ENCODE assay signal across 18 cellular contexts in genomic region chr17:81957691-81958432, GRCh38. TPM values are rescaled to one million over a fixed set of nuclear protein-coding genes. Genes with fewer than 3 reads are reported as not detected.
DNase-seq lines count a peak whose midpoint lies in the region; ATAC-seq and TF ChIP-seq lines count a peak whose summit lies in the region.
"Had no signal": no experiment of that assay in that cellular context is flagged by ENCODE, and none has a peak within 500 bp of the region (broad histone marks: within the 10 kb centered on the region; RNA-seq: fewer than 3 reads in every experiment).

No MANE protein-coding gene starts in this region.

- CTCF ChIA-PET in WTC11 (lab: Charles Lee), result no interaction called here

- H3K9me3 Mint-ChIP-seq in activated CD4-positive, alpha-beta T cell treated with anti-CD3 and anti-CD28 coated beads, Interleukin-2, amount 10 ng/mL, durations not matched to agents 24 days and 14 days, result no peaks in the 10 kb centered on the region
- H3K9me3 Mint-ChIP-seq in WTC11 (no peaks in the 10 kb centered on the region), memory B cell (no peaks in the 10 kb centered on the region)
- H3K9me3 Mint-ChIP-seq in stimulated activated effector memory CD8-positive, alpha-beta T cell treated with anti-CD3 and anti-CD28 coated beads, Interleukin-12 subunit alpha, Interleukin-12 subunit beta, amount 100 ng/mL, for 72 hours, result no peaks in the 10 kb centered on the region

- POLR2A ChIA-PET in WTC11 (lab: Charles Lee), result no interaction called here

- H3K4me1 Mint-ChIP-seq in activated CD4-positive, alpha-beta T cell treated with anti-CD3 and anti-CD28 coated beads, Interleukin-2, amount 10 ng/mL, durations not matched to agents 24 days and 14 days, result peaks cover 3% of the 10 kb centered on the region
- H3K4me1 Mint-ChIP-seq in WTC11 (0 out of 2 replicates have a peak, but pooled peaks cover 4% of the 10 kb centered on the region), memory B cell (no peaks in the 10 kb centered on the region)
- no peaks in the 10 kb centered on the region for H3K4me1 Mint-ChIP-seq in stimulated activated effector memory CD8-positive, alpha-beta T cell treated with anti-CD3 and anti-CD28 coated beads, Interleukin-12 subunit alpha, Interleukin-12 subunit beta, amount 100 ng/mL, for 72 hours

- DNase-seq in activated CD4-positive, alpha-beta T cell treated with anti-CD3 and anti-CD28 coated beads, Interleukin-2, amount 10 ng/mL, durations not matched to agents 24 days and 14 days, result peak; percentile 56
- DNase-seq in activated CD4-positive, alpha-beta T cell treated with anti-CD3 and anti-CD28 coated beads, Interleukin-2, amount 50 U/mL, for 48 hours, result no peak
- DNase-seq in WTC11 (ENCODE audit: low spot score), result no peak
- DNase-seq in memory B cell (ENCODE audit: low spot score in 2 of 2), result no peak
- no peak for DNase-seq in stimulated activated effector memory CD8-positive, alpha-beta T cell treated with anti-CD3 and anti-CD28 coated beads, Interleukin-12 subunit alpha, Interleukin-12 subunit beta, amount 100 ng/mL, for 72 hours (ENCODE audit: low spot score in 2 of 2)
- DNase-seq: C1 segment of cervical spinal cord, DMS153, H9, IMR-90, NCI-H1417, NCI-H1930, NCI-H774, SHP77 treated with DMSO at 0.1 percent for 48 hours had no signal

- H3K27me3 Mint-ChIP-seq in activated CD4-positive, alpha-beta T cell treated with anti-CD3 and anti-CD28 coated beads, Interleukin-2, amount 10 ng/mL, durations not matched to agents 24 days and 14 days, result peaks cover 24% of the 10 kb centered on the region
- H3K27me3 Mint-ChIP-seq in WTC11 (ENCODE audit: low read depth) (peaks cover 50% of the 10 kb centered on the region), memory B cell (peaks cover 19% of the 10 kb centered on the region)

- no peak overlapping the region for H3K27ac Mint-ChIP-seq in activated CD4-positive, alpha-beta T cell treated with anti-CD3 and anti-CD28 coated beads, Interleukin-2, amount 10 ng/mL, durations not matched to agents 24 days and 14 days
- H3K27ac Mint-ChIP-seq in WTC11 (no peak overlapping the region), memory B cell (peak overlapping the region; percentile 14)
- H3K27ac Mint-ChIP-seq in stimulated activated effector memory CD8-positive, alpha-beta T cell treated with anti-CD3 and anti-CD28 coated beads, Interleukin-12 subunit alpha, Interleukin-12 subunit beta, amount 100 ng/mL, for 72 hours, result no peak overlapping the region
- H3K27ac Mint-ChIP-seq: H9 had no signal

- TF ChIP-seq CTCF in WTC11 (IDR thresholded peaks at IDR 0.05), result no peak

- H3K4me3 Mint-ChIP-seq in activated CD4-positive, alpha-beta T cell treated with anti-CD3 and anti-CD28 coated beads, Interleukin-2, amount 10 ng/mL, durations not matched to agents 24 days and 14 days, result peak overlapping the region; percentile 65
- 0 out of 2 replicates have a peak overlapping the region, but pooled peaks have one; percentile 51 for H3K4me3 Mint-ChIP-seq in WTC11
- peak overlapping the region; percentile 21 for H3K4me3 Mint-ChIP-seq in memory B cell
- H3K4me3 Mint-ChIP-seq in stimulated activated effector memory CD8-positive, alpha-beta T cell treated with anti-CD3 and anti-CD28 coated beads, Interleukin-12 subunit alpha, Interleukin-12 subunit beta, amount 100 ng/mL, for 72 hours, result peak overlapping the region; percentile 55

- H3K36me3 Mint-ChIP-seq in activated CD4-positive, alpha-beta T cell treated with anti-CD3 and anti-CD28 coated beads, Interleukin-2, amount 10 ng/mL, durations not matched to agents 24 days and 14 days (ENCODE audit: low read depth), result no peaks in the 10 kb centered on the region
- H3K36me3 Mint-ChIP-seq in WTC11 (no peaks in the 10 kb centered on the region), memory B cell (no peaks in the 10 kb centered on the region)
- peaks cover 1% of the 10 kb centered on the region for H3K36me3 Mint-ChIP-seq in stimulated activated effector memory CD8-positive, alpha-beta T cell treated with anti-CD3 and anti-CD28 coated beads, Interleukin-12 subunit alpha, Interleukin-12 subunit beta, amount 100 ng/mL, for 72 hours

- ATAC-seq in WTC11 (no peak), memory B cell (ENCODE audit: low read depth) (no peak), GM21423 (IDR thresholded peaks at IDR 0.05; ENCODE audit: unreplicated experiment) (no peak), GM18498 (IDR thresholded peaks at IDR 0.05; ENCODE audit: unreplicated experiment) (no peak), GM21515 (IDR thresholded peaks at IDR 0.05; ENCODE audit: unreplicated experiment) (no peak)
- no peak for ATAC-seq in stimulated activated effector memory CD8-positive, alpha-beta T cell treated with anti-CD3 and anti-CD28 coated beads, Interleukin-12 subunit alpha, Interleukin-12 subunit beta, amount 100 ng/mL, for 72 hours

- intact Hi-C loops in activated CD4-positive, alpha-beta T cell treated with anti-CD3 and anti-CD28 coated beads, Interleukin-2, amount 10 ng/mL, durations not matched to agents 24 days and 14 days (cut with micrococcal nuclease), result loop anchor here (10.0 kb wide), 1 partner anchor 197 kb away; no protein-coding TSS in a partner anchor

TF ChIP-seq in WTC11, 78 proteins besides CTCF, POLR2A, EP300 and RAD21 (continues in another document):
- TF ChIP-seq ZNF423 (CRISPR knock-in tag; IDR thresholded peaks at IDR 0.05) (no peak), NFYB (CRISPR knock-in tag; conservative IDR thresholded peaks at IDR 0.05; ENCODE audit: low read depth) (no peak), SMAD4 (CRISPR knock-in tag; IDR thresholded peaks at IDR 0.05) (no peak), IRF2 (CRISPR knock-in tag; IDR thresholded peaks at IDR 0.05; ENCODE audit: borderline replicate concordance, low read depth) (no peak), FOXP4 (CRISPR knock-in tag; IDR thresholded peaks at IDR 0.05) (no peak), ZNF512 (CRISPR knock-in tag; IDR thresholded peaks at IDR 0.05; ENCODE audit: borderline replicate concordance) (no peak), ZNF416 (CRISPR knock-in tag; IDR thresholded peaks at IDR 0.05) (no peak), OVOL2 (CRISPR knock-in tag; IDR thresholded peaks at IDR 0.05; ENCODE audit: borderline replicate concordance) (no peak), USF1 (CRISPR knock-in tag; IDR thresholded peaks at IDR 0.05) (no peak), NR1H2 (CRISPR knock-in tag; IDR thresholded peaks at IDR 0.05) (no peak)

RNA-seq across cellular contexts. Expression of gene NOTUM, which starts 3.1 kb away (rescaled TPM):
- 1.7 and 1.8 TPM in 2 replicates for total RNA-seq in activated CD4-positive, alpha-beta T cell treated with anti-CD3 and anti-CD28 coated beads, Interleukin-2, amount 10 ng/mL, durations not matched to agents 24 days and 14 days
- total RNA-seq in WTC11 (2021), result 1.2 to 1.9 TPM (median 1.7 TPM) in 3 replicates
- total RNA-seq: IMR-90 had no signal

RNA-seq across cellular contexts. Expression of gene MYADML2, which starts 10.8 kb away (rescaled TPM):
- total RNA-seq in activated CD4-positive, alpha-beta T cell treated with anti-CD3 and anti-CD28 coated beads, Interleukin-2, amount 10 ng/mL, durations not matched to agents 24 days and 14 days, result not detected in 2 replicates
- total RNA-seq in WTC11 (2021), result 0.44 to 0.62 TPM (median 0.46 TPM) in 3 replicates
- total RNA-seq: A172, IMR-90, NCI-H460 had no signal

RNA-seq across cellular contexts. Expression of gene ASPSCR1, which starts 19.6 kb away (rescaled TPM):
- total RNA-seq in activated CD4-positive, alpha-beta T cell treated with anti-CD3 and anti-CD28 coated beads, Interleukin-2, amount 10 ng/mL, durations not matched to agents 24 days and 14 days, result 35.1 and 37.3 TPM in 2 replicates
- total RNA-seq in WTC11 (2021), result 60.4 to 71.9 TPM (median 67.8 TPM) in 3 replicates

RNA-seq across cellular contexts. Expression of gene PYCR1, which starts 20.8 kb away (rescaled TPM):
- total RNA-seq in activated CD4-positive, alpha-beta T cell treated with anti-CD3 and anti-CD28 coated beads, Interleukin-2, amount 10 ng/mL, durations not matched to agents 24 days and 14 days, result 136 and 138 TPM in 2 replicates
- 144 to 188 TPM (median 164 TPM) in 3 replicates for total RNA-seq in WTC11 (2021)

RNA-seq across cellular contexts. Expression of gene MAFG, which starts 30.3 kb away (rescaled TPM):
- total RNA-seq in activated CD4-positive, alpha-beta T cell treated with anti-CD3 and anti-CD28 coated beads, Interleukin-2, amount 10 ng/mL, durations not matched to agents 24 days and 14 days, result 32.5 and 33.3 TPM in 2 replicates
- total RNA-seq in WTC11 (2021), result 24.2 to 29.8 TPM (median 24.3 TPM) in 3 replicates
